In the genomic region with DNA sequence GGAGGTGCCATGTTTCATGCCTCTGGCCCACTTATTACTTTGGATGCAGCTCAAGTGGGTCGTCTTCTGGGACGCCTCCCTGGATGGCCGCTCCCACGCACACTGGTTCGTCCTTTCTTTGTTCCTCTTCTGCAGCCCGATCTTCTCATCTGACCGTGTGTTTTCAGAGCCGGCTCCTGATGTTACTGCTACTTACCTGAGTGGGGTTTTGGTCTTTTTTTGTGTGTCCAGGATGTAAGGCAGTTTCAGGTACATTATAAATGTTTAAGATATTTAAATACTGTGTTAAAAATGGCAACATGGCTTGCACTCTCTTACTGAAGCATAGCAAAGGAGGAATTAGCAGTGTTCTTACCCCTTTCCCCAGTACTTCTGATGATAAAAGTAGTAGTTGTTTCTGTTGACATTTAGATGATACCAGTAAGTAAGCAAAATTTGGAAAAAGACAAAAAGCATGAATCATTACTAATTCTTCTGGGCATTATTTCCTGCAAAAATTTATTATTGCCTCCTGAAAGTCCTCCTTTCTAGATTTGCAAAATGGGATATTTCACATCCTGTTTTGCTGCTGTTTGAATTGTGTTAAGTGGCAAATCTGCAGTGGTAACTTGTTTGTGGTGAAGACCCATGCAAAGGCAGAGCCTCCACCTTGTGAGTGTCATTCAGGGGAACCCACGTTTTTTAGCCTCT, we compare ENCODE assay signal across 13 cellular contexts. TPM values are rescaled to one million over a fixed set of nuclear protein-coding genes. Genes with fewer than 3 reads are reported as not detected.
DNase-seq lines count a peak whose midpoint lies in the region; ATAC-seq, FAIRE-seq and TF ChIP-seq lines count a peak whose summit lies in the region.
"Had no signal": no experiment of that assay in that cellular context is flagged by ENCODE, and none has a peak within 500 bp of the region (broad histone marks: within the 10 kb centered on the region; RNA-seq: fewer than 3 reads in every experiment).

No MANE protein-coding gene starts in this region.

- H3K27me3 Mint-ChIP-seq in naive thymus-derived CD8-positive, alpha-beta T cell = no peaks in the 10 kb centered on the region

- no peaks in the 10 kb centered on the region for H3K9me3 Mint-ChIP-seq in naive thymus-derived CD8-positive, alpha-beta T cell

- no peak overlapping the region for H3K9ac ChIP-seq in kidney (ENCODE audit: low read length in 2 of 2)

- peaks cover 0 to 54% (median 4%) of the 10 kb centered on the region in 3 donors for H3K36me3 Mint-ChIP-seq in naive thymus-derived CD8-positive, alpha-beta T cell

- peak overlapping the region in 8 of 10 donors; percentile 30 to 84 (median 64) for H3K27ac Mint-ChIP-seq in naive thymus-derived CD8-positive, alpha-beta T cell

- H3K9me3 ChIP-seq in right atrium auricular region = no peaks in the 10 kb centered on the region
- peaks cover 0 to 3% of the 10 kb centered on the region in 2 donors for H3K9me3 ChIP-seq in kidney (ENCODE audit: control insufficient read depth in 1 of 2, low read length in 2 of 2)
- H3K9me3 ChIP-seq in small intestine (ENCODE audit: control insufficient read depth, low read depth) = no peaks in the 10 kb centered on the region
- H3K9me3 ChIP-seq: upper lobe of left lung had no signal

- no peaks in the 10 kb centered on the region for H3K27me3 ChIP-seq in right atrium auricular region
- H3K27me3 ChIP-seq in small intestine (ENCODE audit: control insufficient read depth in 2 of 2, insufficient read depth in 2 of 2, low read length in 2 of 2) = no peaks in the 10 kb centered on the region
- H3K27me3 ChIP-seq: upper lobe of left lung had no signal

- ATAC-seq in GM18873 (IDR thresholded peaks at IDR 0.05; ENCODE audit: low FRiP score, unreplicated experiment) (peak; percentile 47), GM21723 (IDR thresholded peaks at IDR 0.05; ENCODE audit: unreplicated experiment) (peak; percentile 74), HG03565 (IDR thresholded peaks at IDR 0.05; ENCODE audit: unreplicated experiment) (peak; percentile 40)
- peak in 1 of 2 donors; percentile 36 for ATAC-seq in naive thymus-derived CD8-positive, alpha-beta T cell

- FAIRE-seq in kidney (lab: Jason Lieb, UNC) (no peak), small intestine (lab: Jason Lieb, UNC) (no peak)
- FAIRE-seq: islet of Langerhans had no signal

- TF ChIP-seq CTCF in right atrium auricular region (IDR thresholded peaks at IDR 0.05) = no peak
- TF ChIP-seq CTCF in kidney (IDR thresholded peaks at IDR 0.05; ENCODE audit: borderline replicate concordance, extremely low read depth, insufficient read depth) = no peak

- intact Hi-C loops in kidney (cut with DNase I) = no loop called here

- 79 to 93% (median 85%) methylated on average over 9 of the region's 9 CpGs for WGBS in small intestine, 3 donors

- H3K4me1 Mint-ChIP-seq in naive thymus-derived CD8-positive, alpha-beta T cell = peaks cover 36 to 82% (median 79%) of the 10 kb centered on the region in 4 donors

- H3K4me1 ChIP-seq in right atrium auricular region (peaks cover 0 to 35% of the 10 kb centered on the region in 2 donors), kidney (ENCODE audit: control insufficient read depth in 1 of 2, insufficient read depth in 1 of 2, low read depth in 1 of 2, low read length in 2 of 2) (peaks cover 6 to 10% of the 10 kb centered on the region in 2 donors), small intestine (ENCODE audit: control insufficient read depth in 2 of 2, insufficient read depth in 1 of 2, low read depth in 1 of 2, low read length in 1 of 2) (peaks cover 12 to 14% of the 10 kb centered on the region in 2 donors)

- no peak overlapping the region for H3K27ac ChIP-seq in right atrium auricular region
- H3K27ac ChIP-seq in kidney (ENCODE audit: low read depth in 2 of 2, low read length in 2 of 2) = no peak overlapping the region
- peak overlapping the region in 1 of 2 donors; percentile 32 for H3K27ac ChIP-seq in small intestine (ENCODE audit: low read depth in 1 of 2, low read length in 1 of 2)
- H3K27ac ChIP-seq: coronary artery, skin epidermis, upper lobe of left lung had no signal

- POLR2A ChIA-PET in naive thymus-derived CD8-positive, alpha-beta T cell (lab: Charles Lee) = no interaction called here

- no peak for DNase-seq in naive thymus-derived CD8-positive, alpha-beta T cell
- no peak for DNase-seq in right atrium auricular region (ENCODE audit: low spot score)
- no peak for DNase-seq in NK-92 (lab: John Stamatoyannopoulos, UW; ENCODE audit: unreplicated experiment)
- DNase-seq in kidney = no peak
- no peak for DNase-seq in small intestine

- peak overlapping the region in 8 of 10 donors; percentile 17 to 70 (median 50) for H3K4me3 Mint-ChIP-seq in naive thymus-derived CD8-positive, alpha-beta T cell

- H3K4me3 ChIP-seq in right atrium auricular region (no peak overlapping the region), kidney (ENCODE audit: low read length in 2 of 2) (no peak overlapping the region), small intestine (ENCODE audit: low read depth in 1 of 2, low read length in 2 of 2) (no peak overlapping the region)
- H3K4me3 ChIP-seq: coronary artery, skin epidermis, upper lobe of left lung had no signal

- H3K36me3 ChIP-seq in right atrium auricular region (no peaks in the 10 kb centered on the region), kidney (ENCODE audit: control insufficient read depth in 1 of 2, insufficient read depth in 2 of 2, low read length in 2 of 2) (peaks cover 2 to 3% of the 10 kb centered on the region in 2 donors), small intestine (ENCODE audit: control insufficient read depth in 2 of 2, insufficient read depth in 2 of 2, low read length in 2 of 2) (peaks cover 0 to 7% of the 10 kb centered on the region in 2 donors)

RNA-seq across cellular contexts. Expression of a gene that starts 59.4 kb away (rescaled TPM):
- total RNA-seq in naive thymus-derived CD8-positive, alpha-beta T cell = not detected
- under 1 TPM in 1 of 3 donors, not detected in 2; 0.11 TPM for polyA plus RNA-seq in naive thymus-derived CD8-positive, alpha-beta T cell
- total RNA-seq in right atrium auricular region (not detected), kidney (15.2 TPM)
- polyA plus RNA-seq in kidney (ENCODE audit: insufficient read depth, low read depth, low replicate concordance) (2.0 TPM), small intestine (1 to 10 TPM in 1 of 3 donors, under 1 TPM in 2; 0.27 to 1.7 (median 0.89) TPM)
- total RNA-seq: M059J had no signal

Comparison
In these comparisons a context has a peak if more than half of its experiments do, and no peak if none do; other contexts are left out.
1. RNA of a gene that starts 59.4 kb away (total RNA-seq): 15.2 TPM in kidney (single experiment); not detected in naive thymus-derived CD8-positive, alpha-beta T cell and not detected in right atrium auricular region; every median in the first group is over 10 times any median in the second.